In genomic region chr1:19068639-19069276, GRCh38 we compare ENCODE assay signal across 22 cellular contexts.
A peak's percentile ranks its signal among the peaks of the same experiment; 100 is the strongest.
DNase-seq lines count a peak whose midpoint lies in the region; ATAC-seq and TF ChIP-seq lines count a peak whose summit lies in the region.
"Had no signal": no experiment of that assay in that cellular context is flagged by ENCODE, and none has a peak within 500 bp of the region (broad histone marks: within the 10 kb centered on the region; RNA-seq: fewer than 3 reads in every experiment).

No MANE protein-coding gene starts in this region.

- no peak overlapping the region for H3K56ac ChIP-seq in mesendoderm (ENCODE audit: low read length)

- CTCF ChIA-PET in MCF 10A (lab: Yijun Ruan, JAX), result interaction anchor here (0.6 to 0.9 kb wide), 2 partner anchors 27 to 155 kb away, joined by 3 to 4 read pairs; no protein-coding TSS in a partner anchor

- TF ChIP-seq CTCF in MCF 10A (IDR thresholded peaks at IDR 0.05; ENCODE audit: unreplicated experiment) (no peak), breast epithelium (IDR thresholded peaks at IDR 0.05) (no peak), fibroblast of the aortic adventitia (IDR thresholded peaks at IDR 0.05; ENCODE audit: insufficient read depth, low read length) (no peak), type B pancreatic cell (conservative IDR thresholded peaks at IDR 0.05) (no peak)

- POLR2A ChIA-PET in MCF 10A (lab: Yijun Ruan, JAX), result interaction anchor here (1.4 kb wide), 1 partner anchor 14 kb away, joined by 5 read pairs; no protein-coding TSS in a partner anchor

- no peaks in the 10 kb centered on the region for H3K9me3 ChIP-seq in breast epithelium
- H3K9me3 ChIP-seq: colonic mucosa had no signal

- no peak overlapping the region for H2AK5ac ChIP-seq in mesendoderm (ENCODE audit: low read length)

- no peak for ATAC-seq in HG02840 (IDR thresholded peaks at IDR 0.05; ENCODE audit: low FRiP score, unreplicated experiment)
- ATAC-seq: activated CD8-positive, alpha-beta memory T cell treated with anti-CD3 and anti-CD28 coated beads, Interleukin-2, amount 10 ng/mL, durations not matched to agents 7 days and 5 days; activated T-helper 17 cell treated with anti-CD3 and anti-CD28 coated beads, Interleukin-2, amount 50 U/mL, for 72 hours; HCT116 had no signal

- no peak overlapping the region for H3K4me3 Mint-ChIP-seq in MCF 10A (ENCODE audit: unreplicated experiment)
- H3K4me3 Mint-ChIP-seq in type B pancreatic cell, result no peak overlapping the region
- H3K4me3 Mint-ChIP-seq: activated CD8-positive, alpha-beta memory T cell treated with anti-CD3 and anti-CD28 coated beads, Interleukin-2, amount 10 ng/mL, durations not matched to agents 7 days and 5 days; activated naive CD8-positive, alpha-beta T cell treated with anti-CD3 and anti-CD28 coated beads, Interleukin-2, amount 10 ng/mL, durations not matched to agents 7 days and 5 days; activated T-helper 17 cell treated with anti-CD3 and anti-CD28 coated beads, Interleukin-2, amount 50 U/mL, for 72 hours had no signal

- no peaks in the 10 kb centered on the region for H3K79me1 ChIP-seq in mesendoderm (ENCODE audit: low read length)

- peaks cover 14% of the 10 kb centered on the region for H3K4me1 Mint-ChIP-seq in MCF 10A (ENCODE audit: insufficient read depth, unreplicated experiment)
- no peaks in the 10 kb centered on the region for H3K4me1 Mint-ChIP-seq in type B pancreatic cell (ENCODE audit: unreplicated experiment)

- BruUV-seq in MCF 10A (replicated peaks; lab: Mats Ljungman, UMichigan), result no TSS peak

- H2BK15ac ChIP-seq in mesendoderm (replicated peaks; ENCODE audit: low read depth), result no peak overlapping the region

- TF ChIP-seq POLR2A in breast epithelium (IDR thresholded peaks at IDR 0.05), result no peak

- H3K4ac ChIP-seq in mesendoderm (ENCODE audit: low read depth, low read length), result no peak overlapping the region

- no peak overlapping the region for H4K8ac ChIP-seq in mesendoderm (ENCODE audit: low read depth, low read length)

- intact Hi-C loops in MCF 10A (cut with micrococcal nuclease) (loop anchor here (5.0 kb wide), 1 partner anchor 56 kb away; no protein-coding TSS in a partner anchor), breast epithelium (cut with DNase I; ENCODE audit: low total_unique reads) (no loop called here)

- peaks cover 19% of the 10 kb centered on the region for H3K36me3 Mint-ChIP-seq in MCF 10A (ENCODE audit: insufficient read depth, unreplicated experiment)
- H3K36me3 Mint-ChIP-seq in type B pancreatic cell, result peaks cover 3% of the 10 kb centered on the region

- no peaks in the 10 kb centered on the region for H3K79me2 ChIP-seq in mesendoderm (ENCODE audit: control insufficient read depth, insufficient read depth, low read length)

- no peak overlapping the region for H2BK5ac ChIP-seq in mesendoderm (ENCODE audit: low read length)

- H3K9me3 Mint-ChIP-seq in MCF 10A (ENCODE audit: unreplicated experiment) (no peaks in the 10 kb centered on the region), type B pancreatic cell (no peaks in the 10 kb centered on the region)
- H3K9me3 Mint-ChIP-seq: activated naive CD8-positive, alpha-beta T cell treated with anti-CD3 and anti-CD28 coated beads, Interleukin-2, amount 10 ng/mL, durations not matched to agents 7 days and 5 days; activated T-helper 17 cell treated with anti-CD3 and anti-CD28 coated beads, Interleukin-2, amount 50 U/mL, for 72 hours had no signal

- H3K4me3 ChIP-seq in breast epithelium (no peak overlapping the region), fibroblast of the aortic adventitia (ENCODE audit: low read depth, low read length) (no peak overlapping the region), mesendoderm (ENCODE audit: low read length) (no peak overlapping the region)
- H3K4me3 ChIP-seq: colonic mucosa had no signal

- no peak overlapping the region for H3K18ac ChIP-seq in mesendoderm (ENCODE audit: low read length)

- no peak overlapping the region for H3K4me2 ChIP-seq in mesendoderm (ENCODE audit: low read length)

- no peak overlapping the region for H4K5ac ChIP-seq in mesendoderm (ENCODE audit: low read length)

- H3K27me3 ChIP-seq in breast epithelium (no peaks in the 10 kb centered on the region), mesendoderm (ENCODE audit: insufficient read depth, low read length, poor library complexity) (no peaks in the 10 kb centered on the region)
- H3K27me3 ChIP-seq: brain microvascular endothelial cell, colonic mucosa had no signal

- no peak overlapping the region for H2BK120ac ChIP-seq in mesendoderm (ENCODE audit: low read depth, low read length)

- H3K36me3 ChIP-seq in breast epithelium (no peaks in the 10 kb centered on the region), mesendoderm (ENCODE audit: control insufficient read depth, insufficient read depth, low read length) (no peaks in the 10 kb centered on the region)
- H3K36me3 ChIP-seq: colonic mucosa had no signal

- no peak for DNase-seq in MCF 10A (ENCODE audit: unreplicated experiment)
- no peak for DNase-seq in breast epithelium (ENCODE audit: low spot score in 2 of 2)
- DNase-seq in RPMI7951 (ENCODE audit: low read depth), result peak; percentile 54
- DNase-seq in fibroblast of the aortic adventitia (ENCODE audit: low read depth), result peak; percentile 17
- DNase-seq in type B pancreatic cell (ENCODE audit: extremely low spot score, unreplicated experiment), result no peak
- no peak for DNase-seq in globus pallidus (ENCODE audit: low spot score)
- no peak for DNase-seq in mesendoderm
- DNase-seq: activated CD4-positive, alpha-beta T cell treated with anti-CD3 and anti-CD28 coated beads for 48 hours; activated CD8-positive, alpha-beta memory T cell treated with anti-CD3 and anti-CD28 coated beads, Interleukin-2, amount 10 ng/mL, durations not matched to agents 7 days and 5 days; activated naive CD8-positive, alpha-beta T cell treated with anti-CD3 and anti-CD28 coated beads, Interleukin-2, amount 10 ng/mL, durations not matched to agents 7 days and 5 days; brain microvascular endothelial cell; colonic mucosa; DMS79; NCI-H1092 treated with DMSO at 0.1 percent for 48 hours; NCI-H2081 treated with DMSO at 0.1 percent for 48 hours; NCI-H446 treated with DMSO at 0.1 percent for 48 hours; nucleus accumbens; retina; stimulated activated CD4-positive, alpha-beta T cell treated with anti-CD3 and anti-CD28 coated beads, Interleukin-12 subunit alpha, Interleukin-12 subunit beta, amount 100 ng/mL, for 4 hours had no signal

- H3K23ac ChIP-seq in mesendoderm (ENCODE audit: low read length), result no peak overlapping the region

- H3K9ac ChIP-seq in mesendoderm (ENCODE audit: low read length), result no peak overlapping the region

- no CpG with 5 or more reads among the region's 11 CpGs for WGBS in mesendoderm (ENCODE audit: extremely low coverage, insufficient coverage, low lambda C conversion rate)

- H3K27me3 Mint-ChIP-seq in MCF 10A (ENCODE audit: insufficient read depth, unreplicated experiment), result no peaks in the 10 kb centered on the region
- no peaks in the 10 kb centered on the region for H3K27me3 Mint-ChIP-seq in type B pancreatic cell
- H3K27me3 Mint-ChIP-seq: activated CD8-positive, alpha-beta memory T cell treated with anti-CD3 and anti-CD28 coated beads, Interleukin-2, amount 10 ng/mL, durations not matched to agents 7 days and 5 days; activated T-helper 17 cell treated with anti-CD3 and anti-CD28 coated beads, Interleukin-2, amount 50 U/mL, for 72 hours had no signal

- H3K27ac ChIP-seq in breast epithelium (peak overlapping the region in 1 of 2 donors; percentile 86), mesendoderm (ENCODE audit: low read depth, low read length) (no peak overlapping the region)
- H3K27ac ChIP-seq: brain microvascular endothelial cell, colonic mucosa had no signal

- H3K4me1 ChIP-seq in breast epithelium (peaks cover 5 to 16% of the 10 kb centered on the region in 2 donors), mesendoderm (ENCODE audit: control insufficient read depth, low read depth, low read length) (peaks cover 7% of the 10 kb centered on the region)

- H3K27ac Mint-ChIP-seq in MCF 10A (ENCODE audit: low read depth, unreplicated experiment) (peak overlapping the region; percentile 27), type B pancreatic cell (peak overlapping the region; percentile 48)
- H3K27ac Mint-ChIP-seq: activated CD8-positive, alpha-beta memory T cell treated with anti-CD3 and anti-CD28 coated beads, Interleukin-2, amount 10 ng/mL, durations not matched to agents 7 days and 5 days; activated naive CD8-positive, alpha-beta T cell treated with anti-CD3 and anti-CD28 coated beads, Interleukin-2, amount 10 ng/mL, durations not matched to agents 7 days and 5 days; activated T-helper 17 cell treated with anti-CD3 and anti-CD28 coated beads, Interleukin-2, amount 50 U/mL, for 72 hours had no signal

Comparison
In these comparisons a context has a peak if more than half of its experiments do, and no peak if none do; other contexts are left out.
1. DNase-seq: peak in RPMI7951 (single experiment) and fibroblast of the aortic adventitia (single experiment); none in MCF 10A (single experiment), breast epithelium (0 of 2), type B pancreatic cell (single experiment), globus pallidus (single experiment) and mesendoderm (single experiment).